Comparison of ENCODE assay signal across 18 cellular contexts in genomic region chr10:30373596-30374327, GRCh38. TPM values are rescaled to one million over a fixed set of nuclear protein-coding genes. Genes with fewer than 3 reads are reported as not detected.
DNase-seq lines count a peak whose midpoint lies in the region; ATAC-seq and TF ChIP-seq lines count a peak whose summit lies in the region.
"Had no signal": no experiment of that assay in that cellular context is flagged by ENCODE, and none has a peak within 500 bp of the region (broad histone marks: within the 10 kb centered on the region; RNA-seq: fewer than 3 reads in every experiment).

No MANE protein-coding gene starts in this region.

- ATAC-seq in GM21526 (IDR thresholded peaks at IDR 0.05; ENCODE audit: low FRiP score, unreplicated experiment) (peak; percentile 65), HG02852 (IDR thresholded peaks at IDR 0.05; ENCODE audit: unreplicated experiment) (no peak)
- ATAC-seq in activated CD8-positive, alpha-beta T cell treated with anti-CD3 and anti-CD28 coated beads for 36 hours = peak; percentile 72
- ATAC-seq in naive thymus-derived CD4-positive, alpha-beta T cell = no peak
- ATAC-seq: body of pancreas, pancreas, PC-3 had no signal

- H3K9me3 Mint-ChIP-seq in activated CD8-positive, alpha-beta T cell treated with anti-CD3 and anti-CD28 coated beads for 36 hours = no peaks in the 10 kb centered on the region
- H3K9me3 Mint-ChIP-seq in naive thymus-derived CD4-positive, alpha-beta T cell = peaks cover 0 to 1% (median 0%) of the 10 kb centered on the region in 11 donors

- peaks cover 9% of the 10 kb centered on the region for H3K4me1 Mint-ChIP-seq in activated CD8-positive, alpha-beta T cell treated with anti-CD3 and anti-CD28 coated beads for 36 hours (ENCODE audit: low read depth)
- H3K4me1 Mint-ChIP-seq in naive thymus-derived CD4-positive, alpha-beta T cell = peaks cover 0 to 42% (median 3%) of the 10 kb centered on the region in 7 donors

- no peak for TF ChIP-seq CTCF in activated CD8-positive, alpha-beta T cell treated with anti-CD3 and anti-CD28 coated beads for 36 hours (IDR thresholded peaks at IDR 0.05)

- POLR2A ChIA-PET in activated CD8-positive, alpha-beta T cell treated with anti-CD3 and anti-CD28 coated beads for 36 hours (lab: Charles Lee) = no interaction called here
- POLR2A ChIA-PET in naive thymus-derived CD4-positive, alpha-beta T cell (lab: Charles Lee) = interaction anchor here (0.6 kb wide), 1 partner anchor 26 kb away, joined by 3 read pairs; no protein-coding TSS in a partner anchor

- H3K4me3 ChIP-seq in naive thymus-derived CD4-positive, alpha-beta T cell (ENCODE audit: low read length) = no peak overlapping the region
- H3K4me3 ChIP-seq: body of pancreas, dorsolateral prefrontal cortex, hepatocyte, pancreas, skin epidermis had no signal

- H3K36me3 Mint-ChIP-seq in activated CD8-positive, alpha-beta T cell treated with anti-CD3 and anti-CD28 coated beads for 36 hours (ENCODE audit: low read depth) = no peaks in the 10 kb centered on the region
- H3K36me3 Mint-ChIP-seq in naive thymus-derived CD4-positive, alpha-beta T cell = no peaks in the 10 kb centered on the region

- H3K36me3 ChIP-seq in naive thymus-derived CD4-positive, alpha-beta T cell (ENCODE audit: control insufficient read depth in 2 of 3, insufficient read depth in 3 of 3, low read length in 3 of 3) = no peaks in the 10 kb centered on the region
- H3K36me3 ChIP-seq: pancreas had no signal

- peaks cover 2% of the 10 kb centered on the region for H3K27me3 Mint-ChIP-seq in activated CD8-positive, alpha-beta T cell treated with anti-CD3 and anti-CD28 coated beads for 36 hours
- peaks cover 0 to 27% (median 6%) of the 10 kb centered on the region in 5 donors for H3K27me3 Mint-ChIP-seq in naive thymus-derived CD4-positive, alpha-beta T cell

- peak; percentile 53 for DNase-seq in ELF-1 (ENCODE audit: low read depth, low spot score)
- DNase-seq in activated CD8-positive, alpha-beta T cell treated with anti-CD3 and anti-CD28 coated beads for 36 hours = peak; percentile 61
- DNase-seq in naive thymus-derived CD4-positive, alpha-beta T cell = peak in 4 of 9 donors; percentile 32 to 55 (median 40)
- DNase-seq in AG08395 (ENCODE audit: low spot score) = no peak
- no peak for DNase-seq in effector CD4-positive, alpha-beta T cell
- DNase-seq: body of pancreas, C1 segment of cervical spinal cord, DMS79, dorsolateral prefrontal cortex, NCI-H2029, NCI-H524, pancreas, SK-N-SH had no signal

- H3K4me3 Mint-ChIP-seq in activated CD8-positive, alpha-beta T cell treated with anti-CD3 and anti-CD28 coated beads for 36 hours = no peak overlapping the region
- H3K4me3 Mint-ChIP-seq in naive thymus-derived CD4-positive, alpha-beta T cell = peak overlapping the region in 5 of 10 donors; percentile 25 to 69 (median 63)

- no peaks in the 10 kb centered on the region for H3K9me3 ChIP-seq in naive thymus-derived CD4-positive, alpha-beta T cell (ENCODE audit: control insufficient read depth in 2 of 3, low read length in 3 of 3)
- H3K9me3 ChIP-seq: body of pancreas, pancreas, SK-N-SH had no signal

- peak overlapping the region; percentile 32 for H3K27ac Mint-ChIP-seq in activated CD8-positive, alpha-beta T cell treated with anti-CD3 and anti-CD28 coated beads for 36 hours
- peak overlapping the region in 5 of 9 donors; percentile 39 to 80 (median 73) for H3K27ac Mint-ChIP-seq in naive thymus-derived CD4-positive, alpha-beta T cell

- intact Hi-C loops in activated CD8-positive, alpha-beta T cell treated with anti-CD3 and anti-CD28 coated beads for 36 hours (cut with micrococcal nuclease) = no loop called here
- intact Hi-C loops in naive thymus-derived CD4-positive, alpha-beta T cell (cut with micrococcal nuclease) = no loop called here

- H3K27ac ChIP-seq in naive thymus-derived CD4-positive, alpha-beta T cell (ENCODE audit: low read depth, low read length) = no peak overlapping the region
- H3K27ac ChIP-seq: body of pancreas, dorsolateral prefrontal cortex, hepatocyte, pancreas, skin epidermis had no signal

- H3K27me3 ChIP-seq in naive thymus-derived CD4-positive, alpha-beta T cell (ENCODE audit: control insufficient read depth in 2 of 2, insufficient read depth in 2 of 2, low read length in 2 of 2) = no peaks in the 10 kb centered on the region
- H3K27me3 ChIP-seq: body of pancreas, hepatocyte, pancreas had no signal

- CTCF ChIA-PET in activated CD8-positive, alpha-beta T cell treated with anti-CD3 and anti-CD28 coated beads for 36 hours (lab: Charles Lee) = interaction anchor here (1.1 to 2.4 kb wide), 3 partner anchors 13 to 217 kb away, joined by 3 to 9 read pairs (median 7); no protein-coding TSS in a partner anchor
- CTCF ChIA-PET in naive thymus-derived CD4-positive, alpha-beta T cell (lab: Charles Lee) = interaction anchor here (1.1 to 2.2 kb wide), 2 partner anchors 14 to 18 kb away, joined by 3 to 7 read pairs; no protein-coding TSS in a partner anchor

- peaks cover 0 to 19% of the 10 kb centered on the region in 2 donors for H3K4me1 ChIP-seq in naive thymus-derived CD4-positive, alpha-beta T cell (ENCODE audit: control insufficient read depth in 2 of 2, insufficient read depth in 2 of 2, low read length in 2 of 2)
- H3K4me1 ChIP-seq: body of pancreas, pancreas had no signal

RNA-seq across cellular contexts. Expression of gene MTPAP, which starts 24.7 kb away (rescaled TPM):
- 10 to 100 TPM; 47.4 to 55.0 TPM for total RNA-seq in activated CD8-positive, alpha-beta T cell treated with anti-CD3 and anti-CD28 coated beads for 36 hours
- total RNA-seq in naive thymus-derived CD4-positive, alpha-beta T cell = 10 to 100 TPM; 20.8 to 38.3 (median 26.3) TPM
- polyA plus RNA-seq in naive thymus-derived CD4-positive, alpha-beta T cell = 1 to 10 TPM; 5.5 TPM

Comparison
In these comparisons a context has a peak if more than half of its experiments do, and no peak if none do; other contexts are left out.
1. DNase-seq: peak in ELF-1 (single experiment) and activated CD8-positive, alpha-beta T cell treated with anti-CD3 and anti-CD28 coated beads for 36 hours (single experiment); none in AG08395 (single experiment) and effector CD4-positive, alpha-beta T cell (single experiment).
2. ATAC-seq: peak in GM21526 (single experiment) and activated CD8-positive, alpha-beta T cell treated with anti-CD3 and anti-CD28 coated beads for 36 hours (single experiment); none in naive thymus-derived CD4-positive, alpha-beta T cell (single experiment) and HG02852 (single experiment).